Comparison of ENCODE assay signal across 10 cellular contexts in genomic region chr14:89445252-89445973, GRCh38. TPM values are rescaled to one million over a fixed set of nuclear protein-coding genes. Genes with fewer than 3 reads are reported as not detected.
DNase-seq lines count a peak whose midpoint lies in the region; ATAC-seq lines count a peak whose summit lies in the region.
"Had no signal": no experiment of that assay in that cellular context is flagged by ENCODE, and none has a peak within 500 bp of the region (broad histone marks: within the 10 kb centered on the region; RNA-seq: fewer than 3 reads in every experiment).

No MANE protein-coding gene starts in this region.

- peak; percentile 24 for DNase-seq in LHCN-M2 (ENCODE audit: low read depth)
- no peak for DNase-seq in activated naive CD4-positive, alpha-beta T cell treated with anti-CD3 and anti-CD28 coated beads, Interleukin-2, amount 10 ng/mL, durations not matched to agents 7 days and 5 days
- peak; percentile 32 to 69 for DNase-seq in stimulated activated CD4-positive, alpha-beta T cell treated with anti-CD3 and anti-CD28 coated beads, Interleukin-4, amount 100 ng/mL, for 4 hours
- DNase-seq in globus pallidus (ENCODE audit: low spot score), result no peak
- DNase-seq in inferior parietal cortex (ENCODE audit: extremely low spot score), result no peak
- no peak for DNase-seq in NCI-H128 (lab: John Stamatoyannopoulos, UW; ENCODE audit: unreplicated experiment)
- no peak for DNase-seq in HUDEP-2 (lab: John Stamatoyannopoulos, UW; ENCODE audit: unreplicated experiment in 76 of 76)
- DNase-seq: dorsolateral prefrontal cortex had no signal

- ATAC-seq in GM19452 (IDR thresholded peaks at IDR 0.05; ENCODE audit: unreplicated experiment), result peak; percentile 61

- H3K4me3 Mint-ChIP-seq in activated naive CD4-positive, alpha-beta T cell treated with anti-CD3 and anti-CD28 coated beads, Interleukin-2, amount 10 ng/mL, durations not matched to agents 7 days and 5 days, result no peak overlapping the region

- H3K36me3 Mint-ChIP-seq in activated naive CD4-positive, alpha-beta T cell treated with anti-CD3 and anti-CD28 coated beads, Interleukin-2, amount 10 ng/mL, durations not matched to agents 7 days and 5 days, result peaks cover 32% of the 10 kb centered on the region

- peaks cover 57% of the 10 kb centered on the region for H3K4me1 Mint-ChIP-seq in activated naive CD4-positive, alpha-beta T cell treated with anti-CD3 and anti-CD28 coated beads, Interleukin-2, amount 10 ng/mL, durations not matched to agents 7 days and 5 days

- CTCF ChIA-PET in activated naive CD4-positive, alpha-beta T cell treated with anti-CD3 and anti-CD28 coated beads, Interleukin-2, amount 10 ng/mL, durations not matched to agents 7 days and 5 days (lab: Charles Lee), result interaction anchor here (1.3 kb wide), 1 partner anchor 16 kb away, joined by 4 read pairs; no protein-coding TSS in a partner anchor

- no peaks in the 10 kb centered on the region for H3K27me3 Mint-ChIP-seq in activated naive CD4-positive, alpha-beta T cell treated with anti-CD3 and anti-CD28 coated beads, Interleukin-2, amount 10 ng/mL, durations not matched to agents 7 days and 5 days
- H3K27me3 Mint-ChIP-seq: IgD-negative memory B cell had no signal

- peak overlapping the region; percentile 66 for H3K27ac Mint-ChIP-seq in activated naive CD4-positive, alpha-beta T cell treated with anti-CD3 and anti-CD28 coated beads, Interleukin-2, amount 10 ng/mL, durations not matched to agents 7 days and 5 days

- H3K9me3 Mint-ChIP-seq in activated naive CD4-positive, alpha-beta T cell treated with anti-CD3 and anti-CD28 coated beads, Interleukin-2, amount 10 ng/mL, durations not matched to agents 7 days and 5 days, result no peaks in the 10 kb centered on the region

RNA-seq across cellular contexts. Expression of gene FOXN3, which starts 28.4 kb away (rescaled TPM):
- 16.4 and 21.0 TPM in 2 replicates for total RNA-seq in LHCN-M2 (2014; rRNA removed)
- polyA plus RNA-seq in LHCN-M2 (2012), result 13.0 TPM

Comparison
In these comparisons a context has a peak if more than half of its experiments do, and no peak if none do; other contexts are left out.
1. DNase-seq: peak in LHCN-M2 (single experiment) and stimulated activated CD4-positive, alpha-beta T cell treated with anti-CD3 and anti-CD28 coated beads, Interleukin-4, amount 100 ng/mL, for 4 hours (2 of 2); none in activated naive CD4-positive, alpha-beta T cell treated with anti-CD3 and anti-CD28 coated beads, Interleukin-2, amount 10 ng/mL, durations not matched to agents 7 days and 5 days (single experiment), globus pallidus (single experiment), inferior parietal cortex (single experiment), NCI-H128 (single experiment) and HUDEP-2 (0 of 76).